ENCODE assay signal across 1 cellular context in genomic region chr22:18148508-18148965, GRCh38.
TF ChIP-seq lines count a peak whose summit lies in the region.

No MANE protein-coding gene starts in this region.

TF ChIP-seq in HepG2, 621 proteins besides CTCF, POLR2A, EP300 and RAD21 (continued from another document and continues in another):
- TF ChIP-seq PATZ1 (CRISPR knock-in tag; IDR thresholded peaks at IDR 0.05) (peak; percentile 81), ZFP37 (CRISPR knock-in tag; IDR thresholded peaks at IDR 0.05; ENCODE audit: borderline replicate concordance) (no peak), ZNF414 (CRISPR knock-in tag; IDR thresholded peaks at IDR 0.05) (peak; percentile 92), ZNF776 (CRISPR knock-in tag; IDR thresholded peaks at IDR 0.05) (no peak), ZSCAN20 (CRISPR knock-in tag; IDR thresholded peaks at IDR 0.05; ENCODE audit: borderline replicate concordance) (no peak), GABPA (IDR thresholded peaks at IDR 0.05; ENCODE audit: low read depth, low read length) (no peak), GABPA (CRISPR knock-in tag; IDR thresholded peaks at IDR 0.05; ENCODE audit: low read depth) (no peak), PHF8 (CRISPR knock-in tag; IDR thresholded peaks at IDR 0.05) (peak; percentile 65), ZBTB10 (CRISPR knock-in tag; IDR thresholded peaks at IDR 0.05; ENCODE audit: borderline replicate concordance) (no peak), SALL1 (CRISPR knock-in tag; IDR thresholded peaks at IDR 0.05) (peak; percentile 99), MZF1 (CRISPR knock-in tag; IDR thresholded peaks at IDR 0.05; ENCODE audit: borderline replicate concordance) (0 out of 2 replicates have a peak, but pooled peaks have one; percentile 35), ZNF644 (CRISPR knock-in tag; IDR thresholded peaks at IDR 0.05; ENCODE audit: low read depth) (0 out of 2 replicates have a peak, but pooled peaks have one; percentile 30), FUBP1 (CRISPR knock-in tag; IDR thresholded peaks at IDR 0.05; ENCODE audit: borderline replicate concordance) (peak; percentile 64; the same call in 1 of the 2 replicates), MAFF (IDR thresholded peaks at IDR 0.05; ENCODE audit: low read depth, low read length) (peak; percentile 99), ZNF513 (CRISPR knock-in tag; conservative IDR thresholded peaks at IDR 0.05) (no peak), ZMYM4 (CRISPR knock-in tag; IDR thresholded peaks at IDR 0.05) (peak; percentile 93), ADNP (CRISPR knock-in tag; IDR thresholded peaks at IDR 0.05) (no peak), PHF21A (CRISPR knock-in tag; IDR thresholded peaks at IDR 0.05) (peak; percentile 87), TEAD3 (CRISPR knock-in tag; optimal IDR thresholded peaks at IDR 0.05; ENCODE audit: borderline replicate concordance) (peak; percentile 82), EHMT2 (IDR thresholded peaks at IDR 0.05; ENCODE audit: borderline replicate concordance, low read depth, low read length) (no peak), HIVEP1 (CRISPR knock-in tag; IDR thresholded peaks at IDR 0.05) (peak; percentile 39; the same call in 1 of the 2 replicates), CHD2 (IDR thresholded peaks at IDR 0.05; ENCODE audit: low read depth, low read length) (no peak), IRF9 (CRISPR knock-in tag; IDR thresholded peaks at IDR 0.05; ENCODE audit: borderline replicate concordance) (peak; percentile 67; the same call in 1 of the 2 replicates), ZBTB25 (CRISPR knock-in tag; IDR thresholded peaks at IDR 0.05) (peak; percentile 67; the same call in 1 of the 2 replicates), ZBTB14 (CRISPR knock-in tag; IDR thresholded peaks at IDR 0.05) (no peak), ELK4 (CRISPR knock-in tag; IDR thresholded peaks at IDR 0.05; ENCODE audit: borderline replicate concordance) (no peak), KLF9 (CRISPR knock-in tag; IDR thresholded peaks at IDR 0.05; ENCODE audit: low read depth) (no peak), ETS1 (CRISPR knock-in tag; IDR thresholded peaks at IDR 0.05) (no peak), ZSCAN25 (CRISPR knock-in tag; IDR thresholded peaks at IDR 0.05) (peak; percentile 79; the same call in 1 of the 2 replicates), FOSL2 (CRISPR knock-in tag; IDR thresholded peaks at IDR 0.05) (peak; percentile 77), ZSCAN21 (CRISPR knock-in tag; IDR thresholded peaks at IDR 0.05; ENCODE audit: borderline replicate concordance) (peak; percentile 72), XRCC5 (optimal IDR thresholded peaks at IDR 0.05; ENCODE audit: low read length) (peak; percentile 75), PAX8 (CRISPR knock-in tag; IDR thresholded peaks at IDR 0.05; ENCODE audit: borderline replicate concordance) (no peak; the same call in 1 of the 2 replicates), ZMAT5 (CRISPR knock-in tag; IDR thresholded peaks at IDR 0.05; ENCODE audit: borderline replicate concordance, low read depth) (no peak), ZMYM2 (CRISPR knock-in tag; IDR thresholded peaks at IDR 0.05) (0 out of 2 replicates have a peak, but pooled peaks have one; percentile 11), MED1 (CRISPR knock-in tag; IDR thresholded peaks at IDR 0.05) (peak; percentile 96), ATRX (CRISPR knock-in tag; IDR thresholded peaks at IDR 0.05; ENCODE audit: borderline replicate concordance) (no peak), ZKSCAN1 (IDR thresholded peaks at IDR 0.05; ENCODE audit: low read length) (0 out of 2 replicates have a peak, but pooled peaks have one; percentile 22), BCL6 (CRISPR knock-in tag; IDR thresholded peaks at IDR 0.05) (peak; percentile 93), KLF13 (CRISPR knock-in tag; IDR thresholded peaks at IDR 0.05) (no peak), GTF2F1 (IDR thresholded peaks at IDR 0.05; ENCODE audit: low read length) (no peak), ZNF354B (CRISPR knock-in tag; IDR thresholded peaks at IDR 0.05) (no peak; the same call in 1 of the 2 replicates), BHLHE40 (IDR thresholded peaks at IDR 0.05; ENCODE audit: low read length) (peak; percentile 27; the same call in 1 of the 2 replicates), TP53 (CRISPR knock-in tag; conservative IDR thresholded peaks at IDR 0.05) (no peak)
